In genomic region chr6:110589865-110590513, GRCh38 we compare ENCODE assay signal across 13 cellular contexts.
DNase-seq lines count a peak whose midpoint lies in the region; ATAC-seq and TF ChIP-seq lines count a peak whose summit lies in the region.
"Had no signal": no experiment of that assay in that cellular context is flagged by ENCODE, and none has a peak within 500 bp of the region (broad histone marks: within the 10 kb centered on the region; RNA-seq: fewer than 3 reads in every experiment).

No MANE protein-coding gene starts in this region.

- H3K79me2 ChIP-seq in GM23338 (replicated peaks; ENCODE audit: insufficient read depth) (no peaks in the 10 kb centered on the region), smooth muscle cell (ENCODE audit: low read depth) (no peaks in the 10 kb centered on the region)

- no peak overlapping the region for H3K4me3 Mint-ChIP-seq in GM23338

- no peaks in the 10 kb centered on the region for H3K27me3 Mint-ChIP-seq in GM23338 (ENCODE audit: insufficient read depth, low read depth, poor library complexity)

- H3K36me3 ChIP-seq in tibial artery (no peaks in the 10 kb centered on the region), GM23338 (ENCODE audit: insufficient read depth) (no peaks in the 10 kb centered on the region), smooth muscle cell (ENCODE audit: low read depth) (no peaks in the 10 kb centered on the region)

- H2AFZ ChIP-seq in GM23338 (no peak overlapping the region), smooth muscle cell (ENCODE audit: low read depth) (no peak overlapping the region)

- DNase-seq in tibial artery (no peak), NCI-H128 (lab: John Stamatoyannopoulos, UW; ENCODE audit: unreplicated experiment) (no peak), GM23338 (ENCODE audit: low spot score) (no peak), smooth muscle cell (lab: John Stamatoyannopoulos, UW; ENCODE audit: unreplicated experiment) (no peak)
- DNase-seq: activated CD8-positive, alpha-beta memory T cell treated with anti-CD3 and anti-CD28 coated beads, Interleukin-2, amount 50 U/mL, for 4 hours; DMS153; NCI-H1694 treated with DMSO at 0.1 percent for 48 hours; substantia nigra had no signal

- H3K4me3 ChIP-seq in tibial artery = no peak overlapping the region
- H3K4me3 ChIP-seq in GM23338 = no peak overlapping the region
- no peak overlapping the region for H3K4me3 ChIP-seq in smooth muscle cell
- H3K4me3 ChIP-seq: SK-N-MC had no signal

- H3K4me1 Mint-ChIP-seq in GM23338 = no peaks in the 10 kb centered on the region

- no peak overlapping the region for H3K9ac ChIP-seq in smooth muscle cell (ENCODE audit: low read depth)

- no peak overlapping the region for H3K27ac Mint-ChIP-seq in GM23338

- H3K27ac ChIP-seq in tibial artery (no peak overlapping the region), GM23338 (ENCODE audit: low read depth) (no peak overlapping the region), smooth muscle cell (ENCODE audit: low read depth) (no peak overlapping the region)
- H3K27ac ChIP-seq: SK-N-MC had no signal

- no peaks in the 10 kb centered on the region for H3K4me1 ChIP-seq in tibial artery
- H3K4me1 ChIP-seq in GM23338 (ENCODE audit: insufficient read depth) = no peaks in the 10 kb centered on the region
- no peaks in the 10 kb centered on the region for H3K4me1 ChIP-seq in smooth muscle cell (ENCODE audit: low read depth)

- 85% methylated on average over 6 of the region's 6 CpGs for WGBS in smooth muscle cell (ENCODE audit: low lambda C conversion rate)

- H3K27me3 ChIP-seq in tibial artery (no peaks in the 10 kb centered on the region), GM23338 (ENCODE audit: insufficient read depth) (no peaks in the 10 kb centered on the region), smooth muscle cell (ENCODE audit: low read depth) (no peaks in the 10 kb centered on the region)

- H3K36me3 Mint-ChIP-seq in GM23338 (ENCODE audit: low read depth) = no peaks in the 10 kb centered on the region

- H3K9me3 ChIP-seq in tibial artery = no peaks in the 10 kb centered on the region
- no peaks in the 10 kb centered on the region for H3K9me3 ChIP-seq in smooth muscle cell (replicated peaks; ENCODE audit: low read depth)

- H3K4me2 ChIP-seq in GM23338 (no peak overlapping the region), smooth muscle cell (no peak overlapping the region)

- ATAC-seq in GM18858 (IDR thresholded peaks at IDR 0.05; ENCODE audit: unreplicated experiment) = peak; percentile 97
- peak; percentile 92 for ATAC-seq in GM21367 (IDR thresholded peaks at IDR 0.05; ENCODE audit: unreplicated experiment)
- peak; percentile 89 for ATAC-seq in HG03066 (IDR thresholded peaks at IDR 0.05; ENCODE audit: low read depth, unreplicated experiment)
- peak; percentile 48 for ATAC-seq in esophagus mucosa
- no peak for ATAC-seq in GM23338

- TF ChIP-seq CTCF in tibial artery (IDR thresholded peaks at IDR 0.05) = no peak
- TF ChIP-seq CTCF in GM23338 (conservative IDR thresholded peaks at IDR 0.05; ENCODE audit: low read depth in 2 of 2) = no peak
- no peak for TF ChIP-seq CTCF in smooth muscle cell (IDR thresholded peaks at IDR 0.05; ENCODE audit: borderline replicate concordance, insufficient read depth, poor library complexity, severe bottlenecking)

- H3F3A ChIP-seq in GM23338 (replicated peaks; ENCODE audit: low read depth) = no peaks in the 10 kb centered on the region
- H3F3A ChIP-seq in smooth muscle cell (ENCODE audit: low read depth) = no peaks in the 10 kb centered on the region

- intact Hi-C loops in tibial artery (cut with DNase I; ENCODE audit: low total_unique reads) = no loop called here

- H3K9me2 ChIP-seq in GM23338 (ENCODE audit: insufficient read depth) = no peaks in the 10 kb centered on the region

- H3K9me3 Mint-ChIP-seq in GM23338 = no peaks in the 10 kb centered on the region

- H4K20me1 ChIP-seq in GM23338 (replicated peaks; ENCODE audit: insufficient read depth) = no peaks in the 10 kb centered on the region
- H4K20me1 ChIP-seq in smooth muscle cell (ENCODE audit: low read depth) = no peaks in the 10 kb centered on the region

TF ChIP-seq in GM23338, 12 proteins besides CTCF, POLR2A, EP300 and RAD21:
- TF ChIP-seq JUNB (IDR thresholded peaks at IDR 0.05; ENCODE audit: unreplicated experiment) (no peak), STAT1 (IDR thresholded peaks at IDR 0.05; ENCODE audit: unreplicated experiment) (no peak), EZH2phosphoT487 (IDR thresholded peaks at IDR 0.05; ENCODE audit: unreplicated experiment) (no peak), CREB1 (CRISPR knock-in tag; IDR thresholded peaks at IDR 0.05; ENCODE audit: low read depth) (no peak)
TF ChIP-seq in GM23338: peak in this region for 0.
